Comparison of ENCODE assay signal across 8 cellular contexts in genomic region chr6:15243994-15244604, GRCh38. TPM values are rescaled to one million over a fixed set of nuclear protein-coding genes. Genes with fewer than 3 reads are reported as not detected.
DNase-seq lines count a peak whose midpoint lies in the region; ATAC-seq lines count a peak whose summit lies in the region.

No MANE protein-coding gene starts in this region.

- H3K4me1 ChIP-seq in thymus (ENCODE audit: control insufficient read depth, insufficient read depth, low read length), result peaks cover 2% of the 10 kb centered on the region

- H3K4me1 Mint-ChIP-seq in activated CD8-positive, alpha-beta memory T cell treated with anti-CD3 and anti-CD28 coated beads, Interleukin-2, amount 10 ng/mL, durations not matched to agents 7 days and 5 days, result peaks cover 9% of the 10 kb centered on the region
- H3K4me1 Mint-ChIP-seq in activated naive CD8-positive, alpha-beta T cell (ENCODE audit: low read depth), result peaks cover 9% of the 10 kb centered on the region

- no peak overlapping the region for H3K27ac ChIP-seq in thymus (ENCODE audit: low read depth)

- peak overlapping the region; percentile 93 for H3K4me3 Mint-ChIP-seq in activated CD8-positive, alpha-beta memory T cell treated with anti-CD3 and anti-CD28 coated beads, Interleukin-2, amount 10 ng/mL, durations not matched to agents 7 days and 5 days
- H3K4me3 Mint-ChIP-seq in activated naive CD8-positive, alpha-beta T cell, result peak overlapping the region; percentile 81

- peak overlapping the region; percentile 59 for H3K27ac Mint-ChIP-seq in activated CD8-positive, alpha-beta memory T cell treated with anti-CD3 and anti-CD28 coated beads, Interleukin-2, amount 10 ng/mL, durations not matched to agents 7 days and 5 days
- H3K27ac Mint-ChIP-seq in activated naive CD8-positive, alpha-beta T cell, result peak overlapping the region; percentile 77

- no peaks in the 10 kb centered on the region for H3K36me3 ChIP-seq in thymus (ENCODE audit: control insufficient read depth, insufficient read depth)

- DNase-seq in activated CD8-positive, alpha-beta memory T cell treated with anti-CD3 and anti-CD28 coated beads, Interleukin-2, amount 10 ng/mL, durations not matched to agents 7 days and 5 days, result no peak
- DNase-seq in activated CD8-positive, alpha-beta memory T cell treated with anti-CD3 and anti-CD28 coated beads for 24 hours, result no peak
- peak; percentile 66 for DNase-seq in islet precursor cell
- DNase-seq in HuH-7.5 (ENCODE audit: low spot score), result no peak
- DNase-seq in NCI-H446 treated with DMSO at 0.1 percent for 48 hours (lab: John Stamatoyannopoulos, UW), result no peak

- no peaks in the 10 kb centered on the region for H3K9me3 Mint-ChIP-seq in activated CD8-positive, alpha-beta memory T cell treated with anti-CD3 and anti-CD28 coated beads, Interleukin-2, amount 10 ng/mL, durations not matched to agents 7 days and 5 days (ENCODE audit: low read depth)
- no peaks in the 10 kb centered on the region for H3K9me3 Mint-ChIP-seq in activated naive CD8-positive, alpha-beta T cell (ENCODE audit: low read depth)

- no peak for ATAC-seq in activated CD8-positive, alpha-beta memory T cell treated with anti-CD3 and anti-CD28 coated beads, Interleukin-2, amount 10 ng/mL, durations not matched to agents 7 days and 5 days
- no peak for ATAC-seq in HG03139 (IDR thresholded peaks at IDR 0.05; ENCODE audit: unreplicated experiment)

- CTCF ChIA-PET in activated CD8-positive, alpha-beta memory T cell treated with anti-CD3 and anti-CD28 coated beads, Interleukin-2, amount 10 ng/mL, durations not matched to agents 7 days and 5 days (lab: Charles Lee), result no interaction called here

- no peaks in the 10 kb centered on the region for H3K9me3 ChIP-seq in thymus (ENCODE audit: control insufficient read depth)

- peaks cover 5% of the 10 kb centered on the region for H3K36me3 Mint-ChIP-seq in activated CD8-positive, alpha-beta memory T cell treated with anti-CD3 and anti-CD28 coated beads, Interleukin-2, amount 10 ng/mL, durations not matched to agents 7 days and 5 days
- no peaks in the 10 kb centered on the region for H3K36me3 Mint-ChIP-seq in activated naive CD8-positive, alpha-beta T cell

- peaks cover 4% of the 10 kb centered on the region for H3K27me3 ChIP-seq in thymus (ENCODE audit: control insufficient read depth, insufficient read depth)

- no peaks in the 10 kb centered on the region for H3K27me3 Mint-ChIP-seq in activated CD8-positive, alpha-beta memory T cell treated with anti-CD3 and anti-CD28 coated beads, Interleukin-2, amount 10 ng/mL, durations not matched to agents 7 days and 5 days
- no peaks in the 10 kb centered on the region for H3K27me3 Mint-ChIP-seq in activated naive CD8-positive, alpha-beta T cell

- H3K4me3 ChIP-seq in thymus (ENCODE audit: low read length), result peak overlapping the region; percentile 81

- 76% methylated on average over 24 of the region's 24 CpGs for WGBS in thymus

RNA-seq across cellular contexts. Expression of gene JARID2, which starts 1.8 kb away (rescaled TPM):
- total RNA-seq in activated CD8-positive, alpha-beta memory T cell treated with anti-CD3 and anti-CD28 coated beads, Interleukin-2, amount 10 ng/mL, durations not matched to agents 7 days and 5 days, result 10 to 100 TPM; 30.0 to 42.4 TPM
- 15.8 TPM for polyA plus RNA-seq in thymus
